In genomic region chr3:171788546-171789351, GRCh38 we compare ENCODE assay signal across 11 cellular contexts. TPM values are rescaled to one million over a fixed set of nuclear protein-coding genes. Genes with fewer than 3 reads are reported as not detected.
DNase-seq lines count a peak whose midpoint lies in the region; ATAC-seq and TF ChIP-seq lines count a peak whose summit lies in the region.
"Had no signal": no experiment of that assay in that cellular context is flagged by ENCODE, and none has a peak within 500 bp of the region (broad histone marks: within the 10 kb centered on the region; RNA-seq: fewer than 3 reads in every experiment).

No MANE protein-coding gene starts in this region.

- 51% methylated on average over 6 of the region's 6 CpGs for WGBS in right cardiac atrium

- TF ChIP-seq CTCF in cardiac muscle cell (IDR thresholded peaks at IDR 0.05; ENCODE audit: low read depth, low read length) (peak; percentile 6), osteocyte (IDR thresholded peaks at IDR 0.05) (no peak)

- no peaks in the 10 kb centered on the region for H3K27me3 Mint-ChIP-seq in osteocyte (ENCODE audit: unreplicated experiment)
- H3K27me3 Mint-ChIP-seq: stimulated activated naive CD8-positive, alpha-beta T cell treated with anti-CD3 and anti-CD28 coated beads, Interleukin-15, Interleukin-2, amounts not matched to agents 100 ng/mL and 50 ng/mL, for 24 hours had no signal

- H3K36me3 Mint-ChIP-seq in osteocyte (ENCODE audit: unreplicated experiment): peaks cover 4% of the 10 kb centered on the region

- no peak for ATAC-seq in right cardiac atrium
- no peak for ATAC-seq in HG03175 (IDR thresholded peaks at IDR 0.05; ENCODE audit: unreplicated experiment)

- no peaks in the 10 kb centered on the region for H3K9me3 ChIP-seq in cardiac muscle cell (ENCODE audit: low read depth)
- H3K9me3 ChIP-seq in right cardiac atrium (ENCODE audit: control insufficient read depth, low read length): no peaks in the 10 kb centered on the region
- H3K9me3 ChIP-seq: adrenal gland had no signal

- peak in 1 of 2 donors; percentile 94 for DNase-seq in cardiac muscle cell (ENCODE audit: low read depth in 1 of 2, low spot score in 1 of 2)
- no peak for DNase-seq in right cardiac atrium
- peak; percentile 95 for DNase-seq in SW480 (ENCODE audit: low spot score)
- peak; percentile 97 for DNase-seq in glomerular endothelial cell (ENCODE audit: extremely low read depth, low read depth, low spot score)
- no peak for DNase-seq in HUDEP-2 (lab: John Stamatoyannopoulos, UW; ENCODE audit: unreplicated experiment in 76 of 76)
- no peak for DNase-seq in NCI-H345 treated with DMSO at 0.1 percent for 48 hours (lab: John Stamatoyannopoulos, UW; ENCODE audit: unreplicated experiment)
- DNase-seq in osteocyte (ENCODE audit: extremely low spot score, unreplicated experiment): no peak
- DNase-seq: adrenal gland, RPMI8226 had no signal

- H3K4me1 ChIP-seq in cardiac muscle cell (ENCODE audit: low read depth): peaks cover 11% of the 10 kb centered on the region
- H3K4me1 ChIP-seq in right cardiac atrium (ENCODE audit: control insufficient read depth, insufficient read depth, low read length): peaks cover 11% of the 10 kb centered on the region

- intact Hi-C loops in right cardiac atrium (cut with DNase I): no loop called here

- H3K27me3 ChIP-seq in cardiac muscle cell (no peaks in the 10 kb centered on the region), right cardiac atrium (ENCODE audit: control insufficient read depth, insufficient read depth) (no peaks in the 10 kb centered on the region)
- H3K27me3 ChIP-seq: adrenal gland had no signal

- H3K4me3 ChIP-seq in cardiac muscle cell (no peak overlapping the region), right cardiac atrium (ENCODE audit: low read length) (no peak overlapping the region)
- H3K4me3 ChIP-seq: adrenal gland had no signal

- no peak overlapping the region for H3K27ac ChIP-seq in cardiac muscle cell
- H3K27ac ChIP-seq in right cardiac atrium (ENCODE audit: low read length): no peak overlapping the region

- no peak overlapping the region for H3K27ac Mint-ChIP-seq in osteocyte (ENCODE audit: unreplicated experiment)
- H3K27ac Mint-ChIP-seq: stimulated activated naive CD8-positive, alpha-beta T cell treated with anti-CD3 and anti-CD28 coated beads, Interleukin-15, Interleukin-2, amounts not matched to agents 100 ng/mL and 50 ng/mL, for 24 hours had no signal

- no peaks in the 10 kb centered on the region for H3K9me3 Mint-ChIP-seq in osteocyte (ENCODE audit: unreplicated experiment)
- H3K9me3 Mint-ChIP-seq: stimulated activated naive CD8-positive, alpha-beta T cell treated with anti-CD3 and anti-CD28 coated beads, Interleukin-15, Interleukin-2, amounts not matched to agents 100 ng/mL and 50 ng/mL, for 24 hours had no signal

- peaks cover 25% of the 10 kb centered on the region for H3K4me1 Mint-ChIP-seq in osteocyte (ENCODE audit: unreplicated experiment)

- H3K4me3 Mint-ChIP-seq in osteocyte (ENCODE audit: unreplicated experiment): no peak overlapping the region
- H3K4me3 Mint-ChIP-seq: stimulated activated naive CD8-positive, alpha-beta T cell treated with anti-CD3 and anti-CD28 coated beads, Interleukin-15, Interleukin-2, amounts not matched to agents 100 ng/mL and 50 ng/mL, for 24 hours had no signal

- no peaks in the 10 kb centered on the region for H3K36me3 ChIP-seq in cardiac muscle cell
- H3K36me3 ChIP-seq: adrenal gland had no signal

RNA-seq across cellular contexts. Expression of gene PLD1, which starts 21.5 kb away (rescaled TPM):
- 15.7 and 35.1 TPM in 2 replicates for total RNA-seq in cardiac muscle cell
- polyA plus RNA-seq in cardiac muscle cell: 18.3 and 35.2 TPM in 2 replicates
- 10 to 100 TPM; 49.0 to 79.5 (median 59.9) TPM for total RNA-seq in right cardiac atrium
- 17.0 TPM for polyA plus RNA-seq in right cardiac atrium
- total RNA-seq in glomerular endothelial cell: 47.6 and 48.0 TPM in 2 replicates
- 13.9 and 15.2 TPM in 2 replicates for total RNA-seq in osteocyte

RNA-seq across cellular contexts. Expression of gene TMEM212, which starts 54.4 kb away (rescaled TPM):
- total RNA-seq in cardiac muscle cell: not detected in 2 replicates
- polyA plus RNA-seq in cardiac muscle cell: 0.26 TPM in 1 of 2 replicates, not detected in the other
- total RNA-seq in right cardiac atrium: not detected
- polyA plus RNA-seq in right cardiac atrium: not detected
- not detected in 2 replicates for total RNA-seq in glomerular endothelial cell
- not detected in 2 replicates for total RNA-seq in osteocyte
- total RNA-seq: adrenal gland had no signal
- polyA plus RNA-seq: adrenal gland had no signal

Comparison
In these comparisons a context has a peak if more than half of its experiments do, and no peak if none do; other contexts are left out.
1. DNase-seq: peak in SW480 (single experiment) and glomerular endothelial cell (single experiment); none in right cardiac atrium (0 of 3), HUDEP-2 (0 of 76), NCI-H345 treated with DMSO at 0.1 percent for 48 hours (single experiment) and osteocyte (single experiment).